ENCODE assay signal across 1 cellular context in the genomic region with DNA sequence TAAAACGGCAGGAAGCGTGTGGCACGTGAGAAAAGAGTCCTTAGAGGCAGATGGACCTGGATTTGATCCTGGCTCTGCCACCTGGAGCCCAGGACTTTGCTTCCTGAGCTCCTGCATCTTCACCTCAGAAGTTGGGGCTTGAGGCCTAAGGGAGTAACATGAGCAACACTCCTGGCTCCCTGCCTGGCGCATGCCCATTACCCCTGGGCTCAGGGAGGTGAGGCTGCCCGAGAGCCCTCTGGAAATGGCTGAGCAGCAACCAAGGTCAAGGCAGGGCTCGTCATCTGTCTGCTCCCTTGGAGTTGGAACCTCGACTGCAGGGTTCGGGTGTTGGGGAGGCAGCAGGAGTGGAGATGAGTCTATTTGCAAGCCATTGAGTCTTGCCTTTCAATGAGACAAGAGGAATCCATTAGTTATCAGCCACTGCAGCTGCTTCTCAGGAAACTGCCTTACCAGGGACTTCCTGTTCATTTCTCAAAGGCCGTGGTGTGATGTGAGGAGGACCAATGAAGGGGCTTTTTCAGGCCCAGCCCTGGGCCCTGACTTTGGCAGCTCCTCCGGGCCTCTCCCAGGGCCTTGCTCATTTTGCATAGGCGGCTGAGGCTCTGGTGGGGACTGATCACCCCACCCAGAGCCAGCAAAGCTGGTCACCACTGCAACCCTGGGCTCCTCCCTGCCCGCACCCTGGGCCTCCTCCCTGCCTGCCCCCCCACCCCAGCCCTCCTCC.
TF ChIP-seq lines count a peak whose summit lies in the region.

No MANE protein-coding gene starts in this region.

TF ChIP-seq in K562, 482 proteins besides CTCF, POLR2A, EP300 and RAD21 (continued from another document):
- no peak for TF ChIP-seq HOXB6 (CRISPR knock-in tag; IDR thresholded peaks at IDR 0.05; ENCODE audit: borderline replicate concordance)
- peak; percentile 83 for TF ChIP-seq ZNF175 (CRISPR knock-in tag; IDR thresholded peaks at IDR 0.05; ENCODE audit: low read depth)
- TF ChIP-seq PML (IDR thresholded peaks at IDR 0.05; ENCODE audit: low read length), result peak; percentile 70
- TF ChIP-seq, protein P1, sequence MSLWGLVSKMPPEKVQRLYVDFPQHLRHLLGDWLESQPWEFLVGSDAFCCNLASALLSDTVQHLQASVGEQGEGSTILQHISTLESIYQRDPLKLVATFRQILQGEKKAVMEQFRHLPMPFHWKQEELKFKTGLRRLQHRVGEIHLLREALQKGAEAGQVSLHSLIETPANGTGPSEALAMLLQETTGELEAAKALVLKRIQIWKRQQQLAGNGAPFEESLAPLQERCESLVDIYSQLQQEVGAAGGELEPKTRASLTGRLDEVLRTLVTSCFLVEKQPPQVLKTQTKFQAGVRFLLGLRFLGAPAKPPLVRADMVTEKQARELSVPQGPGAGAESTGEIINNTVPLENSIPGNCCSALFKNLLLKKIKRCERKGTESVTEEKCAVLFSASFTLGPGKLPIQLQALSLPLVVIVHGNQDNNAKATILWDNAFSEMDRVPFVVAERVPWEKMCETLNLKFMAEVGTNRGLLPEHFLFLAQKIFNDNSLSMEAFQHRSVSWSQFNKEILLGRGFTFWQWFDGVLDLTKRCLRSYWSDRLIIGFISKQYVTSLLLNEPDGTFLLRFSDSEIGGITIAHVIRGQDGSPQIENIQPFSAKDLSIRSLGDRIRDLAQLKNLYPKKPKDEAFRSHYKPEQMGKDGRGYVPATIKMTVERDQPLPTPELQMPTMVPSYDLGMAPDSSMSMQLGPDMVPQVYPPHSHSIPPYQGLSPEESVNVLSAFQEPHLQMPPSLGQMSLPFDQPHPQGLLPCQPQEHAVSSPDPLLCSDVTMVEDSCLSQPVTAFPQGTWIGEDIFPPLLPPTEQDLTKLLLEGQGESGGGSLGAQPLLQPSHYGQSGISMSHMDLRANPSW (CRISPR knock-in tag; IDR thresholded peaks at IDR 0.05), result no peak
- 0 out of 2 replicates have a peak, but pooled peaks have one; percentile 58 for TF ChIP-seq HNRNPL (IDR thresholded peaks at IDR 0.05; ENCODE audit: low read depth, low read length)
- no peak for TF ChIP-seq PRPF4 (IDR thresholded peaks at IDR 0.05; ENCODE audit: insufficient read depth, low read depth, low read length, poor library complexity, severe bottlenecking)
- peak; percentile 35; the same call in 1 of the 2 replicates for TF ChIP-seq MBD2 (IDR thresholded peaks at IDR 0.05; ENCODE audit: borderline replicate concordance, low read depth)
- 0 out of 2 replicates have a peak, but pooled peaks have one; percentile 17 for TF ChIP-seq CHCHD3 (CRISPR knock-in tag; IDR thresholded peaks at IDR 0.05)
- TF ChIP-seq, protein P2, sequence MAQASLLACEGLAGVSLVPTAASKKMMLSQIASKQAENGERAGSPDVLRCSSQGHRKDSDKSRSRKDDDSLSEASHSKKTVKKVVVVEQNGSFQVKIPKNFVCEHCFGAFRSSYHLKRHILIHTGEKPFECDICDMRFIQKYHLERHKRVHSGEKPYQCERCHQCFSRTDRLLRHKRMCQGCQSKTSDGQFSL (CRISPR knock-in tag; IDR thresholded peaks at IDR 0.05), result peak; percentile 89
- TF ChIP-seq, protein P2 (tag; IDR thresholded peaks at IDR 0.05), result peak; percentile 70 to 91; a peak in 2 of 4 replicates
- TF ChIP-seq POLR2AphosphoS2 (IDR thresholded peaks at IDR 0.05; ENCODE audit: low read length), result no peak
- TF ChIP-seq DPF2 (IDR thresholded peaks at IDR 0.05), result peak; percentile 84; the same call in 1 of the 2 replicates
- TF ChIP-seq HDAC1 (IDR thresholded peaks at IDR 0.05), result peak in 1 of 2 experiments; percentile 41; a peak in 1 of 4 replicates
- TF ChIP-seq, protein P3, sequence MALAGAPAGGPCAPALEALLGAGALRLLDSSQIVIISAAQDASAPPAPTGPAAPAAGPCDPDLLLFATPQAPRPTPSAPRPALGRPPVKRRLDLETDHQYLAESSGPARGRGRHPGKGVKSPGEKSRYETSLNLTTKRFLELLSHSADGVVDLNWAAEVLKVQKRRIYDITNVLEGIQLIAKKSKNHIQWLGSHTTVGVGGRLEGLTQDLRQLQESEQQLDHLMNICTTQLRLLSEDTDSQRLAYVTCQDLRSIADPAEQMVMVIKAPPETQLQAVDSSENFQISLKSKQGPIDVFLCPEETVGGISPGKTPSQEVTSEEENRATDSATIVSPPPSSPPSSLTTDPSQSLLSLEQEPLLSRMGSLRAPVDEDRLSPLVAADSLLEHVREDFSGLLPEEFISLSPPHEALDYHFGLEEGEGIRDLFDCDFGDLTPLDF (CRISPR knock-in tag; IDR thresholded peaks at IDR 0.05), result peak; percentile 59; the same call in 1 of the 2 replicates
- peak; percentile 6; the same call in 1 of the 2 replicates for TF ChIP-seq ZNF165 (CRISPR knock-in tag; IDR thresholded peaks at IDR 0.05; ENCODE audit: borderline replicate concordance)
- peak; percentile 97 for TF ChIP-seq BRD9 (IDR thresholded peaks at IDR 0.05; ENCODE audit: low read depth, partially characterized antibody)
- TF ChIP-seq ZNF197 (CRISPR knock-in tag; IDR thresholded peaks at IDR 0.05; ENCODE audit: low read depth), result peak; percentile 47
